ENCODE assay signal across 8 cellular contexts in genomic region chr12:92539966-92540791, GRCh38.
DNase-seq lines count a peak whose midpoint lies in the region; ATAC-seq and TF ChIP-seq lines count a peak whose summit lies in the region.

No MANE protein-coding gene starts in this region.

- no peak for TF ChIP-seq CTCF in esophagus squamous epithelium (IDR thresholded peaks at IDR 0.05)
- peak in 2 of 5 experiments; percentile 15 to 20 for TF ChIP-seq CTCF in gastrocnemius medialis (IDR thresholded peaks at IDR 0.05 in 4 of 5, conservative IDR thresholded peaks at IDR 0.05 in 1 of 5)

- peak overlapping the region; percentile 24 for H3K4me3 Mint-ChIP-seq in activated CD4-positive, alpha-beta T cell treated with anti-CD3 and anti-CD28 coated beads, Interleukin-2, amount 10 ng/mL, durations not matched to agents 7 days and 5 days

- H3K4me1 ChIP-seq in esophagus squamous epithelium (peaks cover 20 to 49% (median 38%) of the 10 kb centered on the region in 3 donors), gastrocnemius medialis (peaks cover 14 to 25% of the 10 kb centered on the region in 2 donors)

- WGBS in esophagus squamous epithelium, 2 donors, result 67 to 72% methylated on average over 8 to 11 of the region's 13 CpGs

- H3K36me3 Mint-ChIP-seq in activated CD4-positive, alpha-beta T cell treated with anti-CD3 and anti-CD28 coated beads, Interleukin-2, amount 10 ng/mL, durations not matched to agents 7 days and 5 days (ENCODE audit: low read depth), result peaks cover 47% of the 10 kb centered on the region

- H3K36me3 ChIP-seq in esophagus squamous epithelium, result no peaks in the 10 kb centered on the region
- H3K36me3 ChIP-seq in gastrocnemius medialis, result no peaks in the 10 kb centered on the region

- peaks cover 67% of the 10 kb centered on the region for H3K4me1 Mint-ChIP-seq in activated CD4-positive, alpha-beta T cell treated with anti-CD3 and anti-CD28 coated beads, Interleukin-2, amount 10 ng/mL, durations not matched to agents 7 days and 5 days

- intact Hi-C loops in esophagus squamous epithelium (cut with DNase I), result no loop called here
- intact Hi-C loops in gastrocnemius medialis (cut with DNase I; ENCODE audit: low total_unique reads), result no loop called here

- H3K27ac Mint-ChIP-seq in activated CD4-positive, alpha-beta T cell treated with anti-CD3 and anti-CD28 coated beads, Interleukin-2, amount 10 ng/mL, durations not matched to agents 7 days and 5 days, result peak overlapping the region; percentile 95

- POLR2A ChIA-PET in activated CD4-positive, alpha-beta T cell treated with anti-CD3 and anti-CD28 coated beads, Interleukin-2, amount 10 ng/mL, durations not matched to agents 7 days and 5 days (lab: Charles Lee), result no interaction called here

- peak; percentile 29 for DNase-seq in activated CD4-positive, alpha-beta T cell treated with anti-CD3 and anti-CD28 coated beads, Interleukin-2, amount 10 ng/mL, durations not matched to agents 7 days and 5 days
- no peak for DNase-seq in activated CD4-positive, alpha-beta T cell treated with anti-CD3 and anti-CD28 coated beads, Interleukin-2, amount 50 U/mL, for 1 hour
- DNase-seq in NCI-H2171 treated with DMSO at 0.1 percent for 48 hours (lab: John Stamatoyannopoulos, UW) (peak; percentile 86), esophagus squamous epithelium (lab: John Stamatoyannopoulos, UW) (no peak), gastrocnemius medialis (no peak), HPDE6-E6E7 (ENCODE audit: extremely low spot score) (no peak)
- no peak for DNase-seq in stimulated activated CD4-positive, alpha-beta T cell treated with anti-CD3 and anti-CD28 coated beads, Interleukin-4, amount 100 ng/mL, for 1 hour

- TF ChIP-seq POLR2A in esophagus squamous epithelium (IDR thresholded peaks at IDR 0.05), result no peak
- TF ChIP-seq POLR2A in gastrocnemius medialis (IDR thresholded peaks at IDR 0.05), result no peak

- H3K27ac ChIP-seq in esophagus squamous epithelium, result peak overlapping the region in 3 of 4 donors; percentile 5 to 25 (median 17)
- peak overlapping the region; percentile 45 to 69 (median 64) for H3K27ac ChIP-seq in gastrocnemius medialis

- in situ Hi-C loops in gastrocnemius medialis (cut with MboI; ENCODE audit: low sequenced_read_pairs in 4 of 4), result no loop called here

- H3K9me3 Mint-ChIP-seq in activated CD4-positive, alpha-beta T cell treated with anti-CD3 and anti-CD28 coated beads, Interleukin-2, amount 10 ng/mL, durations not matched to agents 7 days and 5 days, result peaks cover 21% of the 10 kb centered on the region

- no peaks in the 10 kb centered on the region for H3K27me3 Mint-ChIP-seq in activated CD4-positive, alpha-beta T cell treated with anti-CD3 and anti-CD28 coated beads, Interleukin-2, amount 10 ng/mL, durations not matched to agents 7 days and 5 days

- CTCF ChIA-PET in activated CD4-positive, alpha-beta T cell treated with anti-CD3 and anti-CD28 coated beads, Interleukin-2, amount 10 ng/mL, durations not matched to agents 7 days and 5 days (lab: Charles Lee), result interaction anchor here (1.0 kb wide), 2 partner anchors 9 to 17 kb away, joined by 3 read pairs; no protein-coding TSS in a partner anchor

- no peak overlapping the region for H3K4me3 ChIP-seq in esophagus squamous epithelium
- no peak overlapping the region for H3K4me3 ChIP-seq in gastrocnemius medialis

- H3K9me3 ChIP-seq in esophagus squamous epithelium, result no peaks in the 10 kb centered on the region
- H3K9me3 ChIP-seq in gastrocnemius medialis, result no peaks in the 10 kb centered on the region

- H3K27me3 ChIP-seq in esophagus squamous epithelium, result no peaks in the 10 kb centered on the region
- no peaks in the 10 kb centered on the region for H3K27me3 ChIP-seq in gastrocnemius medialis

- no peak for ATAC-seq in gastrocnemius medialis
- ATAC-seq in GM21723 (IDR thresholded peaks at IDR 0.05; ENCODE audit: unreplicated experiment), result no peak

Comparison
In these comparisons a context has a peak if more than half of its experiments do, and no peak if none do; other contexts are left out.
1. DNase-seq: peak in activated CD4-positive, alpha-beta T cell treated with anti-CD3 and anti-CD28 coated beads, Interleukin-2, amount 10 ng/mL, durations not matched to agents 7 days and 5 days (single experiment) and NCI-H2171 treated with DMSO at 0.1 percent for 48 hours (single experiment); none in activated CD4-positive, alpha-beta T cell treated with anti-CD3 and anti-CD28 coated beads, Interleukin-2, amount 50 U/mL, for 1 hour (single experiment), esophagus squamous epithelium (single experiment), gastrocnemius medialis (0 of 2), HPDE6-E6E7 (single experiment) and stimulated activated CD4-positive, alpha-beta T cell treated with anti-CD3 and anti-CD28 coated beads, Interleukin-4, amount 100 ng/mL, for 1 hour (single experiment).